In genomic region chr20:25223179-25223661, GRCh38 we compare ENCODE assay signal across 7 cellular contexts. TPM values are rescaled to one million over a fixed set of nuclear protein-coding genes. Genes with fewer than 3 reads are reported as not detected.
A peak's percentile ranks its signal among the peaks of the same experiment; 100 is the strongest.
DNase-seq lines count a peak whose midpoint lies in the region; ATAC-seq, FAIRE-seq and TF ChIP-seq lines count a peak whose summit lies in the region.

No MANE protein-coding gene starts in this region.

- H3K4me1 Mint-ChIP-seq in central memory CD8-positive, alpha-beta T cell, result no peaks in the 10 kb centered on the region
- peaks cover 67% of the 10 kb centered on the region for H3K4me1 Mint-ChIP-seq in osteocyte (ENCODE audit: unreplicated experiment)

- H3K9me3 ChIP-seq in OCI-LY7 (ENCODE audit: low read length), result no peaks in the 10 kb centered on the region

- H3K4me1 ChIP-seq in OCI-LY7 (ENCODE audit: insufficient read depth, low read length, poor library complexity, severe bottlenecking), result no peaks in the 10 kb centered on the region

- no peaks in the 10 kb centered on the region for H3K27me3 Mint-ChIP-seq in central memory CD8-positive, alpha-beta T cell
- H3K27me3 Mint-ChIP-seq in osteocyte (ENCODE audit: unreplicated experiment), result no peaks in the 10 kb centered on the region

- no TSS peak for BruUV-seq in OCI-LY7 (replicated peaks; lab: Mats Ljungman, UMichigan)

- no peak for TF ChIP-seq POLR2A in GM12891 (IDR thresholded peaks at IDR 0.05; ENCODE audit: low read depth, low read length)

- no peak overlapping the region for H3K27ac Mint-ChIP-seq in central memory CD8-positive, alpha-beta T cell (ENCODE audit: low read depth)
- H3K27ac Mint-ChIP-seq in osteocyte (ENCODE audit: unreplicated experiment), result peak overlapping the region; percentile 95

- H4K20me1 ChIP-seq in OCI-LY7 (ENCODE audit: insufficient read depth, low read length), result no peaks in the 10 kb centered on the region

- H3K4me3 Mint-ChIP-seq in central memory CD8-positive, alpha-beta T cell, result no peak overlapping the region
- peak overlapping the region; percentile 6 for H3K4me3 Mint-ChIP-seq in osteocyte (ENCODE audit: unreplicated experiment)

- no peak overlapping the region for H3K4me2 ChIP-seq in OCI-LY7 (ENCODE audit: low read length)

- H3K9me3 Mint-ChIP-seq in central memory CD8-positive, alpha-beta T cell, result no peaks in the 10 kb centered on the region
- no peaks in the 10 kb centered on the region for H3K9me3 Mint-ChIP-seq in osteocyte (ENCODE audit: unreplicated experiment)

- peak; percentile 14 for ATAC-seq in central memory CD8-positive, alpha-beta T cell (replicated peaks; ENCODE audit: extremely low read depth, poor library complexity, severe bottlenecking)

- peaks cover 10% of the 10 kb centered on the region for H3K36me3 Mint-ChIP-seq in central memory CD8-positive, alpha-beta T cell (ENCODE audit: insufficient read depth)
- peaks cover 15% of the 10 kb centered on the region for H3K36me3 Mint-ChIP-seq in osteocyte (ENCODE audit: unreplicated experiment)

- H3K79me2 ChIP-seq in OCI-LY7 (ENCODE audit: insufficient read depth, low read depth, low read length), result no peaks in the 10 kb centered on the region

- POLR2A ChIA-PET in OCI-LY7 (lab: Charles Lee), result interaction anchor here (0.6 to 1.4 kb wide), 2 partner anchors 23 to 466 kb away, joined by 3 to 4 read pairs; no protein-coding TSS in a partner anchor

- H3K9me2 ChIP-seq in OCI-LY7 (ENCODE audit: insufficient read depth, low read length), result no peaks in the 10 kb centered on the region

- no peak overlapping the region for H3K4me3 ChIP-seq in OCI-LY7 (ENCODE audit: low read depth, low read length, poor library complexity, severe bottlenecking)

- no peak for FAIRE-seq in GM12891 (lab: Jason Lieb, UNC)

- intact Hi-C loops in OCI-LY7 (cut with micrococcal nuclease; ENCODE audit: unreplicated experiment), result no loop called here

- no peak overlapping the region for H2AFZ ChIP-seq in OCI-LY7 (ENCODE audit: low read length)

- CTCF ChIA-PET in OCI-LY7 (lab: Charles Lee; ENCODE audit: unreplicated experiment), result no interaction called here

- peak; percentile 96 for DNase-seq in H4 (ENCODE audit: low spot score)
- peak; percentile 13 for DNase-seq in OCI-LY7 (ENCODE audit: low spot score)
- DNase-seq in central memory CD8-positive, alpha-beta T cell (ENCODE audit: low spot score in 2 of 2), result no peak
- no peak for DNase-seq in osteocyte (ENCODE audit: extremely low spot score, unreplicated experiment)
- no peak for DNase-seq in NCI-H187 treated with DMSO at 0.1 percent for 48 hours (lab: John Stamatoyannopoulos, UW)
- no peak for DNase-seq in NCI-H128 (lab: John Stamatoyannopoulos, UW; ENCODE audit: unreplicated experiment)
- no peak for DNase-seq in GM12891 (ENCODE audit: insufficient read length, low spot score)

- no peaks in the 10 kb centered on the region for H3K36me3 ChIP-seq in OCI-LY7 (ENCODE audit: insufficient read depth, low read length)

- no peak overlapping the region for H3K27ac ChIP-seq in OCI-LY7 (ENCODE audit: low read depth, low read length, poor library complexity, severe bottlenecking)

- TF ChIP-seq CTCF in OCI-LY7 (conservative IDR thresholded peaks at IDR 0.05; ENCODE audit: low read length) (no peak), osteocyte (IDR thresholded peaks at IDR 0.05) (peak; percentile 14)

TF ChIP-seq in GM12891, 5 proteins besides CTCF, POLR2A, EP300 and RAD21:
- TF ChIP-seq POLR2AphosphoS5 (IDR thresholded peaks at IDR 0.05; ENCODE audit: low read depth, low read length), result no peak
- TF ChIP-seq SPI1 (IDR thresholded peaks at IDR 0.05; ENCODE audit: low read depth, low read length), result no peak
- no peak for TF ChIP-seq POU2F2 (IDR thresholded peaks at IDR 0.05; ENCODE audit: low read depth, low read length)
- no peak for TF ChIP-seq PAX5 (IDR thresholded peaks at IDR 0.05; ENCODE audit: insufficient read depth, low read length, severe bottlenecking)
- TF ChIP-seq TAF1 (IDR thresholded peaks at IDR 0.05; ENCODE audit: low read depth, low read length), result no peak
TF ChIP-seq in GM12891: peak in this region for 0.

RNA-seq across cellular contexts. Expression of gene PYGB, which starts 24.7 kb away (rescaled TPM):
- total RNA-seq in H4 (2014; rRNA removed; shearing (Covaris generic)), result 39.4 and 41.1 TPM in 2 replicates
- 4.5 and 4.9 TPM in 2 replicates for total RNA-seq in OCI-LY7 (2014; rRNA removed; shearing (Covaris generic))
- total RNA-seq in OCI-LY7 (2022) (6.4 and 7.0 TPM in 2 replicates), osteocyte (234 and 251 TPM in 2 replicates)
- polyA plus RNA-seq in GM12891 (2012; ENCODE audit: low read depth, missing spikeins), result 16.7 TPM

RNA-seq across cellular contexts. Expression of gene ENTPD6, which starts 27.7 kb away (rescaled TPM):
- total RNA-seq in H4 (2014; rRNA removed; shearing (Covaris generic)), result 21.4 and 22.3 TPM in 2 replicates
- total RNA-seq in OCI-LY7 (2014; rRNA removed; shearing (Covaris generic)), result not detected in 2 replicates
- total RNA-seq in OCI-LY7 (2022) (2.3 and 4.2 TPM in 2 replicates), osteocyte (62.0 and 62.5 TPM in 2 replicates)
- 25.2 TPM for polyA plus RNA-seq in GM12891 (2012; ENCODE audit: low read depth, missing spikeins)

Comparison
In these comparisons a context has a peak if more than half of its experiments do, and no peak if none do; other contexts are left out.
1. DNase-seq: peak in H4 (single experiment) and OCI-LY7 (single experiment); none in central memory CD8-positive, alpha-beta T cell (0 of 2), osteocyte (single experiment), NCI-H187 treated with DMSO at 0.1 percent for 48 hours (single experiment), NCI-H128 (single experiment) and GM12891 (single experiment).